Comparison of ENCODE assay signal across 8 cellular contexts in genomic region chr3:110905096-110905495, GRCh38.
"Had no signal": no experiment of that assay in that cellular context is flagged by ENCODE, and none has a peak within 500 bp of the region (broad histone marks: within the 10 kb centered on the region; RNA-seq: fewer than 3 reads in every experiment).

No MANE protein-coding gene starts in this region.

- ATAC-seq: HCT116, K562 had no signal

- H2AFZ ChIP-seq: GM23248 had no signal

- H3K9ac ChIP-seq: GM23248 had no signal

- DNase-seq: GM23248, GOT3, H7, HFFc6, IMR-90 had no signal

- H3K9me3 ChIP-seq: HAP-1 had no signal

- H3K27ac ChIP-seq: GM23248 had no signal

- H3K36me3 ChIP-seq: HAP-1 had no signal

- H3K4me3 ChIP-seq: GM23248, HAP-1, K562 had no signal
